In the genomic region with DNA sequence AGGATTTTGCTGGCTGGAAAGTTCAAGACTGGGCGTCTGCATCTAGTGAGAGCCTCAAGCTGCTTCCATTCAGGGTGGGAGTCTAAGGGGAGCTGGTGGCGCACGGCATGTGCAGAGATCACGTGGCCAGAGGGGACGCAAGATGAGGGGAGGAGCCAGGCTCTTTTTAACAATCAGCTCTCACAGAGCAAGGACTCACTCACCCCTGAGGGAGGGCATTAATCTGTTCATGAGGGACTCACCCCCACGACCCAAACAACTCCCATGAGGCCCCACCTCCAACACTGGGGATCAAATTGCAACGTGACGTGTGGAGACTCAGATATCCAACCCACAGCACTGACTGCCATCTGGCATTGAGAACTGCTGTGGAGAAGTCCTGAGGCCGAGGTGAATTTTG, we compare ENCODE assay signal across 1 cellular context.
TF ChIP-seq lines count a peak whose summit lies in the region.

No MANE protein-coding gene starts in this region.

TF ChIP-seq in H1, 55 proteins besides CTCF, POLR2A, EP300 and RAD21:
- TF ChIP-seq BCL11A (IDR thresholded peaks at IDR 0.05; ENCODE audit: low read depth in 2 of 2, low read length in 2 of 2): no peak
- TF ChIP-seq, protein P1, sequence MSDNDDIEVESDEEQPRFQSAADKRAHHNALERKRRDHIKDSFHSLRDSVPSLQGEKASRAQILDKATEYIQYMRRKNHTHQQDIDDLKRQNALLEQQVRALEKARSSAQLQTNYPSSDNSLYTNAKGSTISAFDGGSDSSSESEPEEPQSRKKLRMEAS (IDR thresholded peaks at IDR 0.05): 0 out of 2 replicates have a peak, but pooled peaks have one; percentile 12
- TF ChIP-seq, protein P2, sequence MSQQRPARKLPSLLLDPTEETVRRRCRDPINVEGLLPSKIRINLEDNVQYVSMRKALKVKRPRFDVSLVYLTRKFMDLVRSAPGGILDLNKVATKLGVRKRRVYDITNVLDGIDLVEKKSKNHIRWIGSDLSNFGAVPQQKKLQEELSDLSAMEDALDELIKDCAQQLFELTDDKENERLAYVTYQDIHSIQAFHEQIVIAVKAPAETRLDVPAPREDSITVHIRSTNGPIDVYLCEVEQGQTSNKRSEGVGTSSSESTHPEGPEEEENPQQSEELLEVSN (IDR thresholded peaks at IDR 0.05): peak; percentile 57; the same call in 1 of the 2 replicates
